ENCODE assay signal across 24 cellular contexts in genomic region chrX:69088171-69088938, GRCh38.
DNase-seq lines count a peak whose midpoint lies in the region; ATAC-seq and TF ChIP-seq lines count a peak whose summit lies in the region.
"Had no signal": no experiment of that assay in that cellular context is flagged by ENCODE, and none has a peak within 500 bp of the region (broad histone marks: within the 10 kb centered on the region; RNA-seq: fewer than 3 reads in every experiment).

No MANE protein-coding gene starts in this region.

- no peak overlapping the region for H3K27ac Mint-ChIP-seq in neural crest cell (ENCODE audit: unreplicated experiment)
- H3K27ac Mint-ChIP-seq: dendritic cell treated with granulocyte-macrophage colony-stimulating factor and Interleukin-4, amounts not matched to agents 40 ng/mL and 50 ng/mL, for 4 days; naive thymus-derived CD4-positive, alpha-beta T cell had no signal

- no peaks in the 10 kb centered on the region for H3K36me3 Mint-ChIP-seq in neural crest cell (ENCODE audit: low read depth)
- H3K36me3 Mint-ChIP-seq: naive thymus-derived CD4-positive, alpha-beta T cell had no signal

- H3K4me1 Mint-ChIP-seq in neural crest cell, result peaks cover 32% of the 10 kb centered on the region
- H3K4me1 Mint-ChIP-seq: naive thymus-derived CD4-positive, alpha-beta T cell had no signal

- no peak for ATAC-seq in GM21723 (IDR thresholded peaks at IDR 0.05; ENCODE audit: unreplicated experiment)
- ATAC-seq: activated T-cell treated with anti-CD3 and anti-CD28 coated beads, Interleukin-2, amount 50 U/mL, for 4 hours; gastrocnemius medialis; naive thymus-derived CD4-positive, alpha-beta T cell; right lobe of liver had no signal

- H3K36me3 ChIP-seq in WERI-Rb-1, result no peaks in the 10 kb centered on the region
- H3K36me3 ChIP-seq in tibial artery, result no peaks in the 10 kb centered on the region
- H3K36me3 ChIP-seq in smooth muscle cell (ENCODE audit: low read depth), result no peaks in the 10 kb centered on the region
- no peaks in the 10 kb centered on the region for H3K36me3 ChIP-seq in osteoblast (ENCODE audit: insufficient read depth, low read length)
- H3K36me3 ChIP-seq: gastrocnemius medialis, right lobe of liver had no signal

- no peak overlapping the region for H3K9ac ChIP-seq in smooth muscle cell (ENCODE audit: low read depth)

- H3K27me3 Mint-ChIP-seq in neural crest cell (ENCODE audit: low read depth), result no peaks in the 10 kb centered on the region
- H3K27me3 Mint-ChIP-seq: dendritic cell treated with granulocyte-macrophage colony-stimulating factor and Interleukin-4, amounts not matched to agents 40 ng/mL and 50 ng/mL, for 4 days; naive thymus-derived CD4-positive, alpha-beta T cell had no signal

- H3K4me1 ChIP-seq in tibial artery (no peaks in the 10 kb centered on the region), smooth muscle cell (ENCODE audit: low read depth) (peaks cover 2% of the 10 kb centered on the region), osteoblast (ENCODE audit: insufficient read depth, low read length) (no peaks in the 10 kb centered on the region)
- H3K4me1 ChIP-seq: gastrocnemius medialis, right lobe of liver had no signal

- intact Hi-C loops in tibial artery (cut with DNase I; ENCODE audit: low total_unique reads), result no loop called here

- H3K9me3 ChIP-seq in WERI-Rb-1 (ENCODE audit: severe bottlenecking), result no peaks in the 10 kb centered on the region
- H3K9me3 ChIP-seq in tibial artery, result no peaks in the 10 kb centered on the region
- H3K9me3 ChIP-seq in smooth muscle cell (replicated peaks; ENCODE audit: low read depth), result no peaks in the 10 kb centered on the region
- H3K9me3 ChIP-seq in osteoblast (ENCODE audit: low read depth, low read length), result no peaks in the 10 kb centered on the region
- H3K9me3 ChIP-seq: gastrocnemius medialis, right lobe of liver had no signal

- 58% methylated on average over 11 of the region's 12 CpGs for WGBS in smooth muscle cell (ENCODE audit: low lambda C conversion rate)

- H3K4me3 ChIP-seq in WERI-Rb-1 (ENCODE audit: low read depth, low read length) (no peak overlapping the region), fibroblast of the aortic adventitia (ENCODE audit: low read depth, low read length) (no peak overlapping the region), tibial artery (no peak overlapping the region), smooth muscle cell (no peak overlapping the region), osteoblast (ENCODE audit: insufficient read depth, low read length) (no peak overlapping the region)
- H3K4me3 ChIP-seq: gastrocnemius medialis, right lobe of liver had no signal

- TF ChIP-seq CTCF in WERI-Rb-1 (IDR thresholded peaks at IDR 0.05; ENCODE audit: low read depth, low read length) (no peak), fibroblast of the aortic adventitia (IDR thresholded peaks at IDR 0.05; ENCODE audit: insufficient read depth, low read length) (no peak), neural crest cell (conservative IDR thresholded peaks at IDR 0.05) (no peak), tibial artery (IDR thresholded peaks at IDR 0.05) (no peak), smooth muscle cell (IDR thresholded peaks at IDR 0.05; ENCODE audit: borderline replicate concordance, insufficient read depth, poor library complexity, severe bottlenecking) (no peak), osteoblast (IDR thresholded peaks at IDR 0.05; ENCODE audit: extremely low read depth, low read depth, low read length) (no peak)

- H3F3A ChIP-seq in smooth muscle cell (ENCODE audit: low read depth), result no peaks in the 10 kb centered on the region

- no peaks in the 10 kb centered on the region for H3K9me3 Mint-ChIP-seq in neural crest cell
- H3K9me3 Mint-ChIP-seq: activated T-cell treated with anti-CD3 and anti-CD28 coated beads, Interleukin-2, amount 50 U/mL, for 4 hours; dendritic cell treated with granulocyte-macrophage colony-stimulating factor and Interleukin-4, amounts not matched to agents 40 ng/mL and 50 ng/mL, for 4 days; naive thymus-derived CD4-positive, alpha-beta T cell had no signal

- no peaks in the 10 kb centered on the region for H3K79me2 ChIP-seq in smooth muscle cell (ENCODE audit: low read depth)
- no peaks in the 10 kb centered on the region for H3K79me2 ChIP-seq in osteoblast (ENCODE audit: insufficient read depth, low read length)

- no peak overlapping the region for H3K4me2 ChIP-seq in smooth muscle cell
- no peak overlapping the region for H3K4me2 ChIP-seq in osteoblast (ENCODE audit: insufficient read depth, low read length)

- peak overlapping the region; percentile 34; the same call in 1 of the 2 replicates for H3K27ac ChIP-seq in WERI-Rb-1
- H3K27ac ChIP-seq in tibial artery, result no peak overlapping the region
- no peak overlapping the region for H3K27ac ChIP-seq in smooth muscle cell (ENCODE audit: low read depth)
- no peak overlapping the region for H3K27ac ChIP-seq in osteoblast (ENCODE audit: low read depth, low read length)
- H3K27ac ChIP-seq: C4-2B, gastrocnemius medialis, right lobe of liver had no signal

- DNase-seq in ELF-1 (ENCODE audit: low read depth, low spot score) (peak; percentile 92), WERI-Rb-1 (peak; percentile 30), fibroblast of the aortic adventitia (ENCODE audit: low read depth) (peak; percentile 32), neural crest cell (ENCODE audit: low read depth, low spot score) (peak; percentile 20), tibial artery (no peak), smooth muscle cell (lab: John Stamatoyannopoulos, UW; ENCODE audit: unreplicated experiment) (no peak), osteoblast (ENCODE audit: insufficient read length, low spot score, missing footprints) (no peak)
- DNase-seq: ACHN; activated CD4-positive, alpha-beta T cell treated with anti-CD3 and anti-CD28 coated beads for 4 hours; activated naive CD4-positive, alpha-beta T cell; activated T-cell treated with anti-CD3 and anti-CD28 coated beads, Interleukin-2, amount 50 U/mL, for 4 hours; gastrocnemius medialis; naive thymus-derived CD4-positive, alpha-beta T cell; NCI-H1092; NCI-H1930; NCI-H748 treated with DMSO at 0.1 percent for 48 hours; OCI-M1; posterior cingulate gyrus; right lobe of liver; Right ventricle myocardium superior; T-helper 1 cell had no signal

- H3K27me3 ChIP-seq in WERI-Rb-1 (ENCODE audit: insufficient read depth, low read depth, severe bottlenecking) (peaks cover 3% of the 10 kb centered on the region), tibial artery (no peaks in the 10 kb centered on the region), smooth muscle cell (ENCODE audit: low read depth) (no peaks in the 10 kb centered on the region), osteoblast (ENCODE audit: insufficient read depth, low read length) (peaks cover 42% of the 10 kb centered on the region)
- H3K27me3 ChIP-seq: gastrocnemius medialis, right lobe of liver had no signal

- no peak overlapping the region for H3K4me3 Mint-ChIP-seq in neural crest cell
- H3K4me3 Mint-ChIP-seq: activated T-cell treated with anti-CD3 and anti-CD28 coated beads, Interleukin-2, amount 50 U/mL, for 4 hours; dendritic cell treated with granulocyte-macrophage colony-stimulating factor and Interleukin-4, amounts not matched to agents 40 ng/mL and 50 ng/mL, for 4 days; naive thymus-derived CD4-positive, alpha-beta T cell had no signal

- H2AFZ ChIP-seq in smooth muscle cell (ENCODE audit: low read depth) (no peak overlapping the region), osteoblast (ENCODE audit: low read length) (no peak overlapping the region)

- H4K20me1 ChIP-seq in smooth muscle cell (ENCODE audit: low read depth), result no peaks in the 10 kb centered on the region
- peaks cover under 1% of the 10 kb centered on the region for H4K20me1 ChIP-seq in osteoblast (ENCODE audit: insufficient read depth, low read length)

Comparison
In these comparisons a context has a peak if more than half of its experiments do, and no peak if none do; other contexts are left out.
1. DNase-seq: peak in ELF-1 (single experiment), WERI-Rb-1 (single experiment), fibroblast of the aortic adventitia (single experiment) and neural crest cell (single experiment); none in tibial artery (0 of 2), smooth muscle cell (single experiment) and osteoblast (single experiment).